ENCODE assay signal across 11 cellular contexts in genomic region chr10:10792681-10793080, GRCh38.
DNase-seq lines count a peak whose midpoint lies in the region; ATAC-seq, FAIRE-seq and TF ChIP-seq lines count a peak whose summit lies in the region.
"Had no signal": no experiment of that assay in that cellular context is flagged by ENCODE, and none has a peak within 500 bp of the region (broad histone marks: within the 10 kb centered on the region; RNA-seq: fewer than 3 reads in every experiment).

No MANE protein-coding gene starts in this region.

- DNase-seq in NCI-H748 (lab: John Stamatoyannopoulos, UW; ENCODE audit: unreplicated experiment) (peak; percentile 3), NCI-H748 treated with DMSO at 0.1 percent for 48 hours (lab: John Stamatoyannopoulos, UW) (no peak), astrocyte (ENCODE audit: low read depth) (peak; percentile 95), hepatocyte (ENCODE audit: low spot score) (peak; percentile 27), upper lobe of left lung (no peak), hippocampal formation (lab: John Stamatoyannopoulos, UW) (no peak), ascending aorta (ENCODE audit: low spot score in 2 of 2) (no peak)
- no peak for DNase-seq in central memory CD4-positive, alpha-beta T cell
- DNase-seq: 8988T, testis had no signal

- H3K36me3 ChIP-seq in astrocyte (ENCODE audit: insufficient read depth, low read length) (no peaks in the 10 kb centered on the region), hepatocyte (replicated peaks; ENCODE audit: insufficient read depth, low read depth) (no peaks in the 10 kb centered on the region), upper lobe of left lung (no peaks in the 10 kb centered on the region), ascending aorta (no peaks in the 10 kb centered on the region)

- TF ChIP-seq CTCF in astrocyte (IDR thresholded peaks at IDR 0.05; ENCODE audit: insufficient read depth, low read depth, low read length) (no peak), hepatocyte (IDR thresholded peaks at IDR 0.05; ENCODE audit: poor library complexity) (no peak), upper lobe of left lung (IDR thresholded peaks at IDR 0.05) (no peak), ascending aorta (IDR thresholded peaks at IDR 0.05) (no peak)

- H4K20me1 ChIP-seq in astrocyte (ENCODE audit: insufficient read depth, low read length): no peaks in the 10 kb centered on the region
- H4K20me1 ChIP-seq in hepatocyte (ENCODE audit: insufficient read depth, poor library complexity, severe bottlenecking): no peaks in the 10 kb centered on the region

- no peak for ATAC-seq in upper lobe of left lung (ENCODE audit: low FRiP score in 2 of 2)

- H2AFZ ChIP-seq in astrocyte (ENCODE audit: low read depth, low read length) (no peak overlapping the region), hepatocyte (no peak overlapping the region)

- peaks cover 55% of the 10 kb centered on the region for H3K4me1 Mint-ChIP-seq in astrocyte (ENCODE audit: low read depth, unreplicated experiment)

- H3K27me3 ChIP-seq in astrocyte (ENCODE audit: insufficient read depth, low read length) (no peaks in the 10 kb centered on the region), hepatocyte (no peaks in the 10 kb centered on the region), upper lobe of left lung (no peaks in the 10 kb centered on the region), ascending aorta (no peaks in the 10 kb centered on the region)
- H3K27me3 ChIP-seq: testis had no signal

- H3K4me3 ChIP-seq in astrocyte (ENCODE audit: insufficient read depth, low read depth, low read length) (peak overlapping the region; percentile 48), hepatocyte (no peak overlapping the region), upper lobe of left lung (peak overlapping the region in 3 of 4 donors; percentile 34 to 50 (median 39)), ascending aorta (no peak overlapping the region)
- H3K4me3 ChIP-seq: SK-N-MC, testis had no signal

- peak overlapping the region; percentile 91 for H3K27ac Mint-ChIP-seq in astrocyte (ENCODE audit: unreplicated experiment)

- H3K4me1 ChIP-seq in astrocyte (ENCODE audit: insufficient read depth, low read length) (peaks cover 48% of the 10 kb centered on the region), hepatocyte (ENCODE audit: insufficient read depth) (peaks cover 19% of the 10 kb centered on the region), upper lobe of left lung (peaks cover 13 to 24% (median 20%) of the 10 kb centered on the region in 4 donors), ascending aorta (peaks cover 0 to 17% of the 10 kb centered on the region in 2 donors)

- H3K9me2 ChIP-seq in hepatocyte (replicated peaks; ENCODE audit: insufficient read depth): no peaks in the 10 kb centered on the region

- H3K27ac ChIP-seq in astrocyte (ENCODE audit: low read depth, low read length) (peak overlapping the region; percentile 88), hepatocyte (peak overlapping the region; percentile 17), upper lobe of left lung (peak overlapping the region; percentile 66 to 85 (median 82)), ascending aorta (no peak overlapping the region)
- H3K27ac ChIP-seq: SK-N-MC, testis had no signal

- TF ChIP-seq POLR2A in upper lobe of left lung (IDR thresholded peaks at IDR 0.05): no peak

- no peaks in the 10 kb centered on the region for H3K9me3 Mint-ChIP-seq in astrocyte (ENCODE audit: unreplicated experiment)

- H3K4me3 Mint-ChIP-seq in astrocyte (ENCODE audit: unreplicated experiment): peak overlapping the region; percentile 63

- no peaks in the 10 kb centered on the region for H3K27me3 Mint-ChIP-seq in astrocyte (ENCODE audit: low read depth, unreplicated experiment)

- peaks cover 5% of the 10 kb centered on the region for H3K36me3 Mint-ChIP-seq in astrocyte (ENCODE audit: low read depth, unreplicated experiment)

- peak; percentile 99 for FAIRE-seq in astrocyte (lab: Jason Lieb, UNC)

- H3K9me3 ChIP-seq in astrocyte (ENCODE audit: insufficient read depth, low read depth, low read length) (no peaks in the 10 kb centered on the region), hepatocyte (ENCODE audit: low read depth) (no peaks in the 10 kb centered on the region), upper lobe of left lung (no peaks in the 10 kb centered on the region), ascending aorta (no peaks in the 10 kb centered on the region)
- H3K9me3 ChIP-seq: testis had no signal

- peak overlapping the region; percentile 79 for H3K9ac ChIP-seq in astrocyte (ENCODE audit: low read length)

- WGBS in hepatocyte (ENCODE audit: low lambda C conversion rate, missing lambda C conversion rate): 41% methylated on average over 3 of the region's 3 CpGs
- 30 to 34% methylated on average over 3 of the region's 3 CpGs for WGBS in upper lobe of left lung, 2 donors

- TF ChIP-seq EP300 in upper lobe of left lung (IDR thresholded peaks at IDR 0.05): no peak

- intact Hi-C loops in ascending aorta (cut with DNase I): no loop called here

- H3K79me2 ChIP-seq in astrocyte (ENCODE audit: insufficient read depth, low read length) (no peaks in the 10 kb centered on the region), hepatocyte (no peaks in the 10 kb centered on the region)

- peak overlapping the region; percentile 82 for H3K4me2 ChIP-seq in astrocyte (ENCODE audit: low read length)
- H3K4me2 ChIP-seq in hepatocyte: no peak overlapping the region

Comparison
In these comparisons a context has a peak if more than half of its experiments do, and no peak if none do; other contexts are left out.
1. DNase-seq: peak in NCI-H748 (single experiment), astrocyte (single experiment) and hepatocyte (single experiment); none in NCI-H748 treated with DMSO at 0.1 percent for 48 hours (single experiment), upper lobe of left lung (0 of 2), hippocampal formation (0 of 2), ascending aorta (0 of 2) and central memory CD4-positive, alpha-beta T cell (single experiment).
2. H3K27ac ChIP-seq: peak in astrocyte (single experiment), hepatocyte (single experiment) and upper lobe of left lung (4 of 4); none in ascending aorta (0 of 2).
3. H3K4me3 ChIP-seq: peak in astrocyte (single experiment) and upper lobe of left lung (3 of 4); none in hepatocyte (single experiment) and ascending aorta (0 of 2).